In genomic region chr4:8105303-8106100, GRCh38 we compare ENCODE assay signal across 19 cellular contexts.
"Had no signal": no experiment of that assay in that cellular context is flagged by ENCODE, and none has a peak within 500 bp of the region (broad histone marks: within the 10 kb centered on the region; RNA-seq: fewer than 3 reads in every experiment).

No MANE protein-coding gene starts in this region.

- H3K9me3 ChIP-seq: colonic mucosa, left lung, right lobe of liver, suprapubic skin had no signal

- H3K4me2 ChIP-seq: hepatocyte had no signal

- H3K27ac ChIP-seq: colonic mucosa, hepatocyte, left lung, right lobe of liver, suprapubic skin had no signal

- H3K27me3 ChIP-seq: colonic mucosa, hepatocyte, right lobe of liver had no signal

- H3K36me3 Mint-ChIP-seq: activated naive CD8-positive, alpha-beta T cell; type B pancreatic cell had no signal

- ATAC-seq: activated CD8-positive, alpha-beta T cell treated with anti-CD3 and anti-CD28 coated beads, Interleukin-2, amount 10 ng/mL, durations not matched to agents 7 days and 5 days; activated T-cell treated with anti-CD3 and anti-CD28 coated beads, Interleukin-2, amount 50 U/mL, for 72 hours; esophagus mucosa; left lung; right lobe of liver had no signal

- H2AFZ ChIP-seq: hepatocyte had no signal

- H3K4me3 Mint-ChIP-seq: activated CD4-positive, alpha-beta T cell treated with anti-CD3 and anti-CD28 coated beads, Interleukin-2, amount 10 ng/mL, durations not matched to agents 24 days and 14 days; activated CD8-positive, alpha-beta T cell treated with anti-CD3 and anti-CD28 coated beads, Interleukin-2, amount 10 ng/mL, durations not matched to agents 7 days and 5 days; activated naive CD8-positive, alpha-beta T cell; activated T-cell treated with anti-CD3 and anti-CD28 coated beads, Interleukin-2, amount 50 U/mL, for 72 hours; naive B cell; stimulated activated naive CD8-positive, alpha-beta T cell treated with anti-CD3 and anti-CD28 coated beads, Interleukin-15, Interleukin-2, amounts not matched to agents 100 ng/mL and 50 ng/mL, for 24 hours; type B pancreatic cell had no signal

- H3K27me3 Mint-ChIP-seq: activated CD4-positive, alpha-beta T cell treated with anti-CD3 and anti-CD28 coated beads, Interleukin-2, amount 10 ng/mL, durations not matched to agents 24 days and 14 days had no signal

- H3K4me1 Mint-ChIP-seq: activated CD4-positive, alpha-beta T cell treated with anti-CD3 and anti-CD28 coated beads, Interleukin-2, amount 10 ng/mL, durations not matched to agents 24 days and 14 days had no signal

- DNase-seq: activated CD4-positive, alpha-beta T cell treated with anti-CD3 and anti-CD28 coated beads, Interleukin-2, amount 10 ng/mL, durations not matched to agents 24 days and 14 days; activated CD4-positive, CD25-positive, alpha-beta regulatory T cell; activated CD8-positive, alpha-beta memory T cell treated with anti-CD3 and anti-CD28 coated beads, Interleukin-2, amount 50 U/mL, for 4 hours; activated CD8-positive, alpha-beta T cell treated with anti-CD3 and anti-CD28 coated beads, Interleukin-2, amount 10 ng/mL, durations not matched to agents 7 days and 5 days; activated gamma-delta T cell; activated T-cell treated with anti-CD3 and anti-CD28 coated beads, Interleukin-2, amount 50 U/mL, for 72 hours; amniotic stem cell; central memory CD4-positive, alpha-beta T cell; colonic mucosa; mammary epithelial cell; naive B cell; right lobe of liver had no signal

- H3K79me2 ChIP-seq: hepatocyte had no signal

- H3K4me3 ChIP-seq: colonic mucosa, hepatocyte, left lung, right lobe of liver, suprapubic skin had no signal

- H3K27ac Mint-ChIP-seq: activated CD4-positive, alpha-beta T cell treated with anti-CD3 and anti-CD28 coated beads, Interleukin-2, amount 10 ng/mL, durations not matched to agents 24 days and 14 days; activated CD8-positive, alpha-beta T cell treated with anti-CD3 and anti-CD28 coated beads, Interleukin-2, amount 10 ng/mL, durations not matched to agents 7 days and 5 days; activated naive CD8-positive, alpha-beta T cell; activated T-cell treated with anti-CD3 and anti-CD28 coated beads, Interleukin-2, amount 50 U/mL, for 72 hours; naive B cell; stimulated activated naive CD8-positive, alpha-beta T cell treated with anti-CD3 and anti-CD28 coated beads, Interleukin-15, Interleukin-2, amounts not matched to agents 100 ng/mL and 50 ng/mL, for 24 hours; type B pancreatic cell had no signal

- H3K36me3 ChIP-seq: colonic mucosa, left lung, right lobe of liver, suprapubic skin had no signal

- H3K4me1 ChIP-seq: colonic mucosa, right lobe of liver had no signal

- H3K9me3 Mint-ChIP-seq: activated CD4-positive, alpha-beta T cell treated with anti-CD3 and anti-CD28 coated beads, Interleukin-2, amount 10 ng/mL, durations not matched to agents 24 days and 14 days; activated T-cell treated with anti-CD3 and anti-CD28 coated beads, Interleukin-2, amount 50 U/mL, for 72 hours; stimulated activated naive CD8-positive, alpha-beta T cell treated with anti-CD3 and anti-CD28 coated beads, Interleukin-15, Interleukin-2, amounts not matched to agents 100 ng/mL and 50 ng/mL, for 24 hours; type B pancreatic cell had no signal
